ENCODE assay signal across 15 cellular contexts in genomic region chr9:2289234-2289755, GRCh38.
"Had no signal": no experiment of that assay in that cellular context is flagged by ENCODE, and none has a peak within 500 bp of the region (broad histone marks: within the 10 kb centered on the region; RNA-seq: fewer than 3 reads in every experiment).

No MANE protein-coding gene starts in this region.

- H3K4me3 Mint-ChIP-seq: activated CD8-positive, alpha-beta T cell treated with anti-CD3 and anti-CD28 coated beads, Interleukin-2, amount 10 ng/mL, durations not matched to agents 7 days and 5 days; activated T-helper 1 cell treated with anti-CD3 and anti-CD28 coated beads, Interleukin-12 subunit alpha, Interleukin-12 subunit beta, Interleukin-2, Interleukin-4 antibody, amounts not matched to agents 30 ng/mL and 10 ng/mL and 1 ng/mL, durations not matched to agents 14 hours and 24 hours and 36 hours; T-cell; type B pancreatic cell had no signal

- H3K27me3 Mint-ChIP-seq: type B pancreatic cell had no signal

- H3K4me1 Mint-ChIP-seq: T-cell had no signal

- H3K9me3 Mint-ChIP-seq: activated T-helper 1 cell treated with anti-CD3 and anti-CD28 coated beads, Interleukin-12 subunit alpha, Interleukin-12 subunit beta, Interleukin-2, Interleukin-4 antibody, amounts not matched to agents 30 ng/mL and 10 ng/mL and 1 ng/mL, durations not matched to agents 14 hours and 24 hours and 36 hours; T-cell had no signal

- H3K27ac ChIP-seq: coronary artery, heart right ventricle, WERI-Rb-1 had no signal

- H3K27ac Mint-ChIP-seq: activated CD8-positive, alpha-beta T cell treated with anti-CD3 and anti-CD28 coated beads, Interleukin-2, amount 10 ng/mL, durations not matched to agents 7 days and 5 days; activated T-helper 1 cell treated with anti-CD3 and anti-CD28 coated beads, Interleukin-12 subunit alpha, Interleukin-12 subunit beta, Interleukin-2, Interleukin-4 antibody, amounts not matched to agents 30 ng/mL and 10 ng/mL and 1 ng/mL, durations not matched to agents 14 hours and 24 hours and 36 hours; T-cell; type B pancreatic cell had no signal

- H3K36me3 ChIP-seq: heart right ventricle, WERI-Rb-1 had no signal

- H3K9me3 ChIP-seq: heart right ventricle had no signal

- DNase-seq: activated CD4-positive, alpha-beta T cell treated with anti-CD3 and anti-CD28 coated beads for 4 hours; activated CD8-positive, alpha-beta memory T cell treated with anti-CD3 and anti-CD28 coated beads, Interleukin-2, amount 50 U/mL, for 48 hours; activated CD8-positive, alpha-beta T cell treated with anti-CD3 and anti-CD28 coated beads, Interleukin-2, amount 10 ng/mL, durations not matched to agents 7 days and 5 days; activated naive CD4-positive, alpha-beta T cell; central memory CD4-positive, alpha-beta T cell; effector CD4-positive, alpha-beta T cell; heart right ventricle; left ventricle myocardium superior; mesenchymal stem cell; stimulated activated naive CD4-positive, alpha-beta T cell treated with Interleukin-2 at 50 U/mL for 16 hours; T-cell; WERI-Rb-1 had no signal

- H3K4me1 ChIP-seq: heart right ventricle had no signal

- H3K36me3 Mint-ChIP-seq: T-cell, type B pancreatic cell had no signal

- H3K4me3 ChIP-seq: coronary artery, heart right ventricle had no signal

- H3K27me3 ChIP-seq: heart right ventricle had no signal
